ENCODE assay signal across 15 cellular contexts in genomic region chr11:116536416-116536815, GRCh38.
DNase-seq lines count a peak whose midpoint lies in the region; ATAC-seq and TF ChIP-seq lines count a peak whose summit lies in the region.
"Had no signal": no experiment of that assay in that cellular context is flagged by ENCODE, and none has a peak within 500 bp of the region (broad histone marks: within the 10 kb centered on the region; RNA-seq: fewer than 3 reads in every experiment).

No MANE protein-coding gene starts in this region.

- peak; percentile 46 for DNase-seq in coronary artery (ENCODE audit: low spot score)
- DNase-seq in mesenteric fat pad (ENCODE audit: low spot score), result peak; percentile 84
- DNase-seq in retina, result peak; percentile 49
- peak; percentile 13 to 28 for DNase-seq in aorta
- DNase-seq in NCI-H146 (lab: John Stamatoyannopoulos, UW), result no peak
- no peak for DNase-seq in Karpas-422
- DNase-seq: BE2C; CD8-positive, alpha-beta T cell; COR-L47; DND-41; GDM1 had no signal

- ATAC-seq in aorta (ENCODE audit: low FRiP score) (no peak), HG02870 (IDR thresholded peaks at IDR 0.05; ENCODE audit: unreplicated experiment) (no peak)
- ATAC-seq: CD8-positive, alpha-beta T cell; HepG2 had no signal

- H4K20me1 ChIP-seq in Karpas-422 (ENCODE audit: insufficient read depth, low read depth, low read length), result no peaks in the 10 kb centered on the region

- H3K9ac ChIP-seq in Karpas-422 (ENCODE audit: low read length), result no peak overlapping the region

- intact Hi-C loops in aorta (cut with DNase I), result no loop called here

- H3K4me3 ChIP-seq in coronary artery (no peak overlapping the region), aorta (ENCODE audit: low read length in 2 of 2) (no peak overlapping the region), Karpas-422 (ENCODE audit: low read length) (no peak overlapping the region)
- H3K4me3 ChIP-seq: HAP-1 had no signal

- no peak overlapping the region for H2AFZ ChIP-seq in Karpas-422 (ENCODE audit: low read length)

- H3K79me2 ChIP-seq in Karpas-422 (ENCODE audit: low read length), result no peaks in the 10 kb centered on the region

- WGBS in aorta, 2 donors, result 68 to 73% methylated on average over 3 of the region's 3 CpGs

- TF ChIP-seq CTCF in coronary artery (IDR thresholded peaks at IDR 0.05), result no peak

- H3K27ac ChIP-seq in coronary artery (no peak overlapping the region), aorta (ENCODE audit: low read depth in 1 of 2, low read length in 2 of 2) (no peak overlapping the region), Karpas-422 (ENCODE audit: low read length) (no peak overlapping the region)
- H3K27ac ChIP-seq: C4-2B had no signal

- H3K9me3 ChIP-seq in aorta (ENCODE audit: control insufficient read depth, low read length), result peaks cover 4% of the 10 kb centered on the region
- H3K9me3 ChIP-seq in Karpas-422 (ENCODE audit: low read length), result no peaks in the 10 kb centered on the region
- H3K9me3 ChIP-seq: HAP-1 had no signal

- no peaks in the 10 kb centered on the region for H3K4me1 ChIP-seq in aorta (ENCODE audit: control insufficient read depth in 1 of 2, insufficient read depth in 2 of 2, low read length in 2 of 2)
- H3K4me1 ChIP-seq in Karpas-422 (ENCODE audit: low read length), result no peaks in the 10 kb centered on the region
- H3K4me1 ChIP-seq: BE2C, HAP-1 had no signal

- H3K27me3 ChIP-seq in aorta (ENCODE audit: control insufficient read depth in 1 of 2, insufficient read depth in 2 of 2, low read length in 1 of 2) (no peaks in the 10 kb centered on the region), Karpas-422 (ENCODE audit: low read length) (no peaks in the 10 kb centered on the region)
- H3K27me3 ChIP-seq: BE2C had no signal

- H3K4me2 ChIP-seq in Karpas-422 (ENCODE audit: low read depth, low read length, poor library complexity, severe bottlenecking), result no peak overlapping the region

- no peaks in the 10 kb centered on the region for H3K9me2 ChIP-seq in Karpas-422 (replicated peaks; ENCODE audit: insufficient read depth, low read length)

- H3K36me3 ChIP-seq in aorta (ENCODE audit: control insufficient read depth in 1 of 2, insufficient read depth in 2 of 2, low read length in 1 of 2) (no peaks in the 10 kb centered on the region), Karpas-422 (ENCODE audit: insufficient read depth, low read length) (no peaks in the 10 kb centered on the region)
- H3K36me3 ChIP-seq: BE2C, HAP-1 had no signal

Comparison
In these comparisons a context has a peak if more than half of its experiments do, and no peak if none do; other contexts are left out.
1. DNase-seq: peak in coronary artery (single experiment), mesenteric fat pad (single experiment), retina (single experiment) and aorta (2 of 2); none in NCI-H146 (single experiment) and Karpas-422 (single experiment).